In the genomic region with DNA sequence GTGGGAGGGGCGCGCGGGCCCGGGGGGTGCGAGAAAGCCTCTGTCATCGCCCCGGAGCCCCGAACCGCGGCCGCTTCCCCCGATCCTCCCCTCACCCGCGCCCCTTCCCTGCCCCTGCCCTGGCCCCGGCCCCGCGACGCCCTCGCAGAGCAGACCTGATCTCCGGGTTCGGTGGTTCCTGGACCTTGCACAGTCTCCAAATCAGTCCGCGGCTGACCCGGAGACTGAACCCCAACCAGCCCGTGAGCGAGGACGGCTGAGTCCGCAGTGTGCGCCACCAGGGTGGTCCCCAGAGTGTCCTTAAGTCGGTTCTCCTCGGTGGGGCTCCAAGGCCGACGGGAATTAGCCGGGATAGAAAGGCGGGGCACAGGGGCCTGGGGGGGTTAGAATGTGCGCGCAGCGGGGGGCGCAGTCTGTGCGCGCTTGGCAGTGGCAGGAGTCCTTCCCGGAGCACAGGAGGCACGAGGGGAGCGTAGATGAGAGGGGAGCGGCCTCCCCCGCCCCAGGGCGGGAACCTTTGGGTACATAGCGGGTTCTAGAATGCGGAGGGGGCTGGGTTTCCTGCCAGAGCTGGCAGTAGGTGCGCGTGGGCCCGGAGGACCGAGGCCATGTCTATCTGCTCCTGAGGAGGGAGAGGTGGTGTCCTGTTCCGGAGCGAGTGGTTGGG, we compare ENCODE assay signal across 8 cellular contexts. TPM values are rescaled to one million over a fixed set of nuclear protein-coding genes. Genes with fewer than 3 reads are reported as not detected.
DNase-seq lines count a peak whose midpoint lies in the region; ATAC-seq and TF ChIP-seq lines count a peak whose summit lies in the region.

No MANE protein-coding gene starts in this region.

- H3K27ac Mint-ChIP-seq in CD8-positive, alpha-beta memory T cell: peak overlapping the region in 5 of 8 donors; percentile 15 to 70 (median 43)

- H3K4me2 ChIP-seq in mesenchymal stem cell (ENCODE audit: low read length, poor library complexity, severe bottlenecking): peak overlapping the region; percentile 84

- H2BK12ac ChIP-seq in mesenchymal stem cell (ENCODE audit: low read length in 2 of 2): peak overlapping the region in 1 of 2 experiments; percentile 15

- peak overlapping the region; percentile 53 for H3K4me3 ChIP-seq in CD8-positive, alpha-beta memory T cell (ENCODE audit: low read length)
- H3K4me3 ChIP-seq in RWPE2 (ENCODE audit: severe bottlenecking) (peak overlapping the region; percentile 58), coronary artery (peak overlapping the region; percentile 91), mesenchymal stem cell (ENCODE audit: insufficient read depth in 1 of 2, low read depth in 1 of 2, low read length in 2 of 2) (peak overlapping the region; percentile 73 to 76), tibial artery (peak overlapping the region; percentile 72)

- TF ChIP-seq CTCF in RWPE2 (IDR thresholded peaks at IDR 0.05; ENCODE audit: poor library complexity, severe bottlenecking) (peak; percentile 41), coronary artery (IDR thresholded peaks at IDR 0.05) (no peak), tibial artery (IDR thresholded peaks at IDR 0.05) (no peak)

- peak overlapping the region; percentile 58 for H3K9ac ChIP-seq in mesenchymal stem cell (ENCODE audit: low read length)

- H3K23ac ChIP-seq in mesenchymal stem cell (ENCODE audit: low read length in 2 of 2): peak overlapping the region in 1 of 2 experiments; percentile 34

- H2AK5ac ChIP-seq in mesenchymal stem cell (ENCODE audit: low read length, severe bottlenecking): no peak overlapping the region

- H3K27me3 ChIP-seq in CD8-positive, alpha-beta memory T cell (ENCODE audit: insufficient read depth, low read length, poor library complexity, severe bottlenecking): no peaks in the 10 kb centered on the region
- H3K27me3 ChIP-seq in RWPE2 (ENCODE audit: insufficient read depth, poor library complexity, severe bottlenecking) (no peaks in the 10 kb centered on the region), mesenchymal stem cell (ENCODE audit: control insufficient read depth in 1 of 2, insufficient read depth in 1 of 2, low read length in 2 of 2) (no peaks in the 10 kb centered on the region), tibial artery (no peaks in the 10 kb centered on the region)

- peak overlapping the region; percentile 35 for H4K8ac ChIP-seq in mesenchymal stem cell (ENCODE audit: low read length)

- H3K4me3 Mint-ChIP-seq in CD8-positive, alpha-beta memory T cell: peak overlapping the region; percentile 73 to 92 (median 80)

- intact Hi-C loops in tibial artery (cut with DNase I; ENCODE audit: low total_unique reads): no loop called here

- peak overlapping the region in 1 of 2 experiments; percentile 13 for H3K18ac ChIP-seq in mesenchymal stem cell (ENCODE audit: low read depth in 1 of 2, low read length in 2 of 2)

- H2BK120ac ChIP-seq in mesenchymal stem cell (ENCODE audit: low read depth, low read length): no peak overlapping the region

- WGBS in mesenchymal stem cell: 7% methylated on average over 41 of the region's 55 CpGs

- DNase-seq in CD8-positive, alpha-beta memory T cell: peak in 1 of 5 donors; percentile 56
- no peak for DNase-seq in RWPE2 (ENCODE audit: low spot score)
- no peak for DNase-seq in coronary artery (ENCODE audit: low spot score)
- DNase-seq in mesenchymal stem cell: peak; percentile 33
- DNase-seq in tibial artery: peak in 1 of 2 donors; percentile 73
- no peak for DNase-seq in anterior cingulate cortex (lab: John Stamatoyannopoulos, UW)

- H3K36me3 Mint-ChIP-seq in CD8-positive, alpha-beta memory T cell: peaks cover 0 to 1% (median 0%) of the 10 kb centered on the region in 3 donors

- H3K9me3 ChIP-seq in CD8-positive, alpha-beta memory T cell (ENCODE audit: low read length): no peaks in the 10 kb centered on the region
- no peaks in the 10 kb centered on the region for H3K9me3 ChIP-seq in RWPE2 (ENCODE audit: severe bottlenecking)
- H3K9me3 ChIP-seq in mesenchymal stem cell (ENCODE audit: control insufficient read depth, low read length): no peaks in the 10 kb centered on the region
- no peaks in the 10 kb centered on the region for H3K9me3 ChIP-seq in tibial artery

- peak overlapping the region in 1 of 2 experiments; percentile 23 for H3K14ac ChIP-seq in mesenchymal stem cell (ENCODE audit: low read length in 2 of 2)

- H3K4ac ChIP-seq in mesenchymal stem cell (ENCODE audit: low read depth in 1 of 2, low read length in 2 of 2): no peak overlapping the region

- peaks cover 7% of the 10 kb centered on the region for H3K4me1 ChIP-seq in CD8-positive, alpha-beta memory T cell (ENCODE audit: insufficient read depth, low read length)
- H3K4me1 ChIP-seq in RWPE2 (ENCODE audit: insufficient read depth, poor library complexity, severe bottlenecking): no peaks in the 10 kb centered on the region
- peaks cover 15% of the 10 kb centered on the region for H3K4me1 ChIP-seq in mesenchymal stem cell (ENCODE audit: control insufficient read depth, insufficient read depth, low read depth, low read length)
- H3K4me1 ChIP-seq in tibial artery: peaks cover 0 to 15% (median 8%) of the 10 kb centered on the region in 4 donors

- peak overlapping the region; percentile 57 for H3K27ac ChIP-seq in CD8-positive, alpha-beta memory T cell (ENCODE audit: low read depth, low read length)
- peak overlapping the region; percentile 53 for H3K27ac ChIP-seq in RWPE2 (ENCODE audit: poor library complexity, severe bottlenecking)
- H3K27ac ChIP-seq in coronary artery: peak overlapping the region; percentile 25 to 79
- H3K27ac ChIP-seq in mesenchymal stem cell (ENCODE audit: low read length, poor library complexity, severe bottlenecking): no peak overlapping the region
- peak overlapping the region; percentile 70 to 80 for H3K27ac ChIP-seq in tibial artery

- H2AFZ ChIP-seq in mesenchymal stem cell (ENCODE audit: low read depth, low read length): peak overlapping the region; percentile 20

- H3K36me3 ChIP-seq in CD8-positive, alpha-beta memory T cell (ENCODE audit: insufficient read depth, low read length): no peaks in the 10 kb centered on the region
- H3K36me3 ChIP-seq in RWPE2 (ENCODE audit: low read depth): 0 out of 2 replicates have a peak, but pooled peaks cover 4% of the 10 kb centered on the region
- H3K36me3 ChIP-seq in mesenchymal stem cell (ENCODE audit: control insufficient read depth in 1 of 2, insufficient read depth in 2 of 2, low read depth in 1 of 2, low read length in 2 of 2): peaks cover 0 to 9% of the 10 kb centered on the region in 2 experiments
- no peaks in the 10 kb centered on the region for H3K36me3 ChIP-seq in tibial artery

- POLR2A ChIA-PET in CD8-positive, alpha-beta memory T cell (lab: Charles Lee): interaction anchor here (0.6 kb wide), 1 partner anchor 15 kb away, joined by 3 read pairs; no protein-coding TSS in a partner anchor

- H2BK5ac ChIP-seq in mesenchymal stem cell (ENCODE audit: low read depth, low read length, poor library complexity, severe bottlenecking): no peak overlapping the region

- H3K79me1 ChIP-seq in mesenchymal stem cell (replicated peaks; ENCODE audit: low read length, poor library complexity, severe bottlenecking): peaks cover 6% of the 10 kb centered on the region

- H3K4me1 Mint-ChIP-seq in CD8-positive, alpha-beta memory T cell: peaks cover 7 to 17% (median 9%) of the 10 kb centered on the region in 3 donors

- H2BK15ac ChIP-seq in mesenchymal stem cell (ENCODE audit: low read depth, poor library complexity, severe bottlenecking): no peak overlapping the region

- no peak overlapping the region for H4K91ac ChIP-seq in mesenchymal stem cell (ENCODE audit: low read length)

- no peaks in the 10 kb centered on the region for H3K9me3 Mint-ChIP-seq in CD8-positive, alpha-beta memory T cell

- peak; percentile 20 for ATAC-seq in GM21723 (IDR thresholded peaks at IDR 0.05; ENCODE audit: unreplicated experiment)
- peak; percentile 8; the same call in 2 of the 3 replicates for ATAC-seq in RWPE2 (ENCODE audit: low read depth)
- no peak for ATAC-seq in GM19467 (IDR thresholded peaks at IDR 0.05; ENCODE audit: unreplicated experiment)

- H3K27me3 Mint-ChIP-seq in CD8-positive, alpha-beta memory T cell: peaks cover 0 to 1% of the 10 kb centered on the region in 2 donors

- CTCF ChIA-PET in CD8-positive, alpha-beta memory T cell (lab: Charles Lee): interaction anchor here (1.1 kb wide), 1 partner anchor 29 kb away, joined by 3 read pairs; no protein-coding TSS in a partner anchor

RNA-seq across cellular contexts. Expression of gene PKN3, which starts 0.8 kb away (rescaled TPM):
- total RNA-seq in CD8-positive, alpha-beta memory T cell: 1 to 10 TPM; 7.5 to 7.9 TPM
- 1.4 TPM for polyA plus RNA-seq in CD8-positive, alpha-beta memory T cell
- 2.0 TPM for polyA plus RNA-seq in mesenchymal stem cell (2013, experiment 1 of 2)
- 2.0 TPM for polyA plus RNA-seq in mesenchymal stem cell (2013, experiment 2 of 2)

RNA-seq across cellular contexts. Expression of gene SET, which starts 14.1 kb away (rescaled TPM):
- total RNA-seq in CD8-positive, alpha-beta memory T cell: 1,000 to 10,000 TPM in 1 of 2 experiments, 100 to 1,000 TPM in 1; 939 to 1,027 TPM
- polyA plus RNA-seq in CD8-positive, alpha-beta memory T cell: 229 TPM
- polyA plus RNA-seq in mesenchymal stem cell (2013, experiment 1 of 2): 293 TPM
- 300 TPM for polyA plus RNA-seq in mesenchymal stem cell (2013, experiment 2 of 2)

RNA-seq across cellular contexts. Expression of gene ZDHHC12, which starts 20.8 kb away (rescaled TPM):
- total RNA-seq in CD8-positive, alpha-beta memory T cell: 10 to 100 TPM; 76.1 to 82.0 TPM
- polyA plus RNA-seq in CD8-positive, alpha-beta memory T cell: 67.3 TPM
- 28.9 TPM for polyA plus RNA-seq in mesenchymal stem cell (2013, experiment 1 of 2)
- 26.9 TPM for polyA plus RNA-seq in mesenchymal stem cell (2013, experiment 2 of 2)

RNA-seq across cellular contexts. Expression of gene DYNC2I2, which starts 46.4 kb away (rescaled TPM):
- total RNA-seq in CD8-positive, alpha-beta memory T cell: 10 to 100 TPM; 67.7 to 68.6 TPM
- polyA plus RNA-seq in CD8-positive, alpha-beta memory T cell: 3.0 TPM
- 16.5 TPM for polyA plus RNA-seq in mesenchymal stem cell (2013, experiment 1 of 2)
- polyA plus RNA-seq in mesenchymal stem cell (2013, experiment 2 of 2): 16.2 TPM
